In the genomic region with DNA sequence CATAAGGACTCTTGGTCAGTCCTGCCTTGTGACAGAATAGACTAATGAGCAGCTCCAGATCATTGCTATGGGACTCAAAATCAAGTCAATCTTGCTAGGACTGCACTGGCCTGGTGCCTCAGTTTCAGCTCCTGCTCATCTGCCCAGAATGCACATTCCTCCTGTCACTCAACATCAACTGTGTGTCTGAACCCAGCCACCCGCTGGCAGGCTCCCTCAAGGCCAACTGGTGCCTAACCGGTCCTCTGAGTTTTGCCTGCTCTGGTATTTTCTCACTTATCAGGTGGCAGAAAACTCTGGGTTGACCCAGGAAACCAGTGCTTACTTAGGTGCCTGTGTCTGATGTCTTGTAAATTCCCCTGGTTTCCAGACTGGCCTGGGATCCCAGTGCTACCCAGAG, we compare ENCODE assay signal across 17 cellular contexts.
DNase-seq lines count a peak whose midpoint lies in the region; ATAC-seq and TF ChIP-seq lines count a peak whose summit lies in the region.
"Had no signal": no experiment of that assay in that cellular context is flagged by ENCODE, and none has a peak within 500 bp of the region (broad histone marks: within the 10 kb centered on the region; RNA-seq: fewer than 3 reads in every experiment).

No MANE protein-coding gene starts in this region.

- H2AK5ac ChIP-seq in H9 (ENCODE audit: insufficient read length, low read length), result no peak overlapping the region

- H3K27ac ChIP-seq in DND-41 (ENCODE audit: low read length) (peak overlapping the region; percentile 82), H9 (ENCODE audit: insufficient read length, low read depth, low read length) (no peak overlapping the region), RWPE2 (ENCODE audit: poor library complexity, severe bottlenecking) (no peak overlapping the region), psoas muscle (no peak overlapping the region)
- H3K27ac ChIP-seq: GM23248 had no signal

- H3K4me2 ChIP-seq in DND-41 (ENCODE audit: insufficient read depth, low read length) (peak overlapping the region; percentile 56), H9 (ENCODE audit: insufficient read depth, insufficient read length, low read length) (no peak overlapping the region)

- H3K4me3 Mint-ChIP-seq in H9, result no peak overlapping the region
- H3K4me3 Mint-ChIP-seq: CD4-positive, CD25-positive, alpha-beta regulatory T cell; CD8-positive, alpha-beta memory T cell had no signal

- no peak overlapping the region for H4K8ac ChIP-seq in H9 (replicated peaks; ENCODE audit: insufficient read length, low read depth, low read length)

- TF ChIP-seq CTCF in DND-41 (IDR thresholded peaks at IDR 0.05; ENCODE audit: borderline replicate concordance, extremely low read depth, low read length, poor library complexity, severe bottlenecking) (no peak), H9 (conservative IDR thresholded peaks at IDR 0.05) (no peak), RWPE2 (IDR thresholded peaks at IDR 0.05; ENCODE audit: poor library complexity, severe bottlenecking) (no peak), psoas muscle (IDR thresholded peaks at IDR 0.05) (no peak)

- H3K36me3 ChIP-seq in DND-41 (ENCODE audit: insufficient read depth, low read length) (no peaks in the 10 kb centered on the region), RWPE2 (ENCODE audit: low read depth) (no peaks in the 10 kb centered on the region), psoas muscle (ENCODE audit: insufficient read depth in 1 of 2, low read depth in 1 of 2) (no peaks in the 10 kb centered on the region)
- H3K36me3 ChIP-seq: BE2C had no signal

- H3K9me3 ChIP-seq in DND-41 (ENCODE audit: insufficient read depth, low read length, severe bottlenecking) (peaks cover 6% of the 10 kb centered on the region), H9 (ENCODE audit: control insufficient read depth, low read depth, low read length) (no peaks in the 10 kb centered on the region), RWPE2 (ENCODE audit: severe bottlenecking) (no peaks in the 10 kb centered on the region), psoas muscle (no peaks in the 10 kb centered on the region)
- H3K9me3 ChIP-seq: BE2C had no signal

- no CpG with 5 or more reads among the region's 2 CpGs for WGBS in H9 (ENCODE audit: extremely low coverage, insufficient read length, low lambda C conversion rate)
- WGBS in psoas muscle, 3 donors, result 30 to 63% (median 43%) methylated on average over 2 of the region's 2 CpGs

- DNase-seq in DND-41 (peak; percentile 62), H9 (peak; percentile 5), RWPE2 (ENCODE audit: low spot score) (peak; percentile 55), psoas muscle (no peak)
- DNase-seq in activated naive CD4-positive, alpha-beta T cell treated with Interleukin-2 at 50 U/mL for 16 hours, result no peak
- DNase-seq: ACHN; C1 segment of cervical spinal cord; CD4-positive, CD25-positive, alpha-beta regulatory T cell; CD8-positive, alpha-beta memory T cell; COR-L47; DMS 273 treated with DMSO at 0.1 percent for 48 hours; DMS53; GM23248; HCEC 1CT; IMR-90 had no signal

- no peak overlapping the region for H3T11ph ChIP-seq in H9 (ENCODE audit: low read length)

- no peak overlapping the region for H2BK20ac ChIP-seq in H9 (ENCODE audit: low read depth, low read length, poor library complexity, severe bottlenecking)

- H3K27me3 ChIP-seq in DND-41 (ENCODE audit: insufficient read depth, low read length, poor library complexity), result no peaks in the 10 kb centered on the region
- no peaks in the 10 kb centered on the region for H3K27me3 ChIP-seq in H9 (ENCODE audit: insufficient read depth, low read length)
- no peaks in the 10 kb centered on the region for H3K27me3 ChIP-seq in RWPE2 (ENCODE audit: insufficient read depth, poor library complexity, severe bottlenecking)
- H3K27me3 ChIP-seq in psoas muscle (ENCODE audit: insufficient read depth in 3 of 3, low read length in 2 of 3), result no peaks in the 10 kb centered on the region
- H3K27me3 ChIP-seq: BE2C had no signal

- no peak overlapping the region for H3K56ac ChIP-seq in H9 (ENCODE audit: insufficient read length, low read depth, low read length)

- H4K20me1 ChIP-seq in DND-41 (ENCODE audit: insufficient read depth, low read length) (no peaks in the 10 kb centered on the region), H9 (ENCODE audit: control insufficient read depth, insufficient read depth, insufficient read length) (no peaks in the 10 kb centered on the region)

- intact Hi-C loops in psoas muscle (cut with DNase I), result loop anchor here (10.0 kb wide), 2 partner anchors 615 to 1705 kb away; no protein-coding TSS in a partner anchor

- H3K9me3 Mint-ChIP-seq in H9, result no peaks in the 10 kb centered on the region

- no peak overlapping the region for H2BK12ac ChIP-seq in H9 (ENCODE audit: insufficient read length, low read depth, low read length)

- H3K9ac ChIP-seq in DND-41 (ENCODE audit: low read depth, low read length), result peak overlapping the region; percentile 52
- no peak overlapping the region for H3K9ac ChIP-seq in H9 (ENCODE audit: extremely low read depth, insufficient read length, low read length)
- H3K9ac ChIP-seq: GM23248 had no signal

- H2BK5ac ChIP-seq in H9 (ENCODE audit: insufficient read length, low read length), result no peak overlapping the region

- H4K5ac ChIP-seq in H9 (ENCODE audit: insufficient read length, low read depth, low read length), result no peak overlapping the region

- H3K27me3 Mint-ChIP-seq in H9 (ENCODE audit: low read depth), result peaks cover 3% of the 10 kb centered on the region

- no peaks in the 10 kb centered on the region; a peak in 1 of 4 replicates for H3K4me1 Mint-ChIP-seq in H9
- H3K4me1 Mint-ChIP-seq: CD4-positive, CD25-positive, alpha-beta regulatory T cell; CD8-positive, alpha-beta memory T cell had no signal

- no peak overlapping the region for H3K27ac Mint-ChIP-seq in H9
- H3K27ac Mint-ChIP-seq: CD4-positive, CD25-positive, alpha-beta regulatory T cell had no signal

- no peak overlapping the region for H4K91ac ChIP-seq in H9 (ENCODE audit: insufficient read length, low read depth, low read length)

- H3K4me1 ChIP-seq in DND-41 (ENCODE audit: insufficient read depth, low read length), result peaks cover 78% of the 10 kb centered on the region
- no peaks in the 10 kb centered on the region for H3K4me1 ChIP-seq in H9 (ENCODE audit: insufficient read depth, low read length)
- H3K4me1 ChIP-seq in RWPE2 (ENCODE audit: insufficient read depth, poor library complexity, severe bottlenecking), result no peaks in the 10 kb centered on the region
- no peaks in the 10 kb centered on the region for H3K4me1 ChIP-seq in psoas muscle

- peaks cover 7% of the 10 kb centered on the region; the same call in 1 of the 2 replicates for H3K79me2 ChIP-seq in DND-41 (ENCODE audit: insufficient read depth, low read length)
- no peaks in the 10 kb centered on the region for H3K79me2 ChIP-seq in H9 (ENCODE audit: insufficient read depth, low read length)

- no peaks in the 10 kb centered on the region for H3K23me2 ChIP-seq in H9 (ENCODE audit: insufficient read length, low read depth, low read length, poor library complexity, severe bottlenecking)

- peak; percentile 23 for ATAC-seq in DND-41 (ENCODE audit: insufficient read depth, low read depth)
- no peak for ATAC-seq in RWPE2 (ENCODE audit: low read depth)
- peak; percentile 38 to 71 (median 56) for ATAC-seq in psoas muscle
- no peak for ATAC-seq in GM18517 (IDR thresholded peaks at IDR 0.05; ENCODE audit: unreplicated experiment)

- H3K79me1 ChIP-seq in H9 (ENCODE audit: insufficient read depth, low read depth, low read length, poor library complexity, severe bottlenecking), result no peaks in the 10 kb centered on the region

- no peak overlapping the region for H3K23ac ChIP-seq in H9 (ENCODE audit: insufficient read length, low read depth, low read length)

- no peak overlapping the region for H2BK120ac ChIP-seq in H9 (ENCODE audit: low read depth, low read length, poor library complexity, severe bottlenecking)

- H3K4me3 ChIP-seq in DND-41 (ENCODE audit: low read depth in 1 of 2, low read length in 2 of 2) (no peak overlapping the region), RWPE2 (ENCODE audit: severe bottlenecking) (no peak overlapping the region), psoas muscle (no peak overlapping the region)
- H3K4me3 ChIP-seq: GM23248 had no signal

- H3K18ac ChIP-seq in H9 (ENCODE audit: insufficient read length, low read depth, low read length), result no peak overlapping the region

- H3K36me3 Mint-ChIP-seq in H9 (ENCODE audit: insufficient read depth in 1 of 3, low read depth in 3 of 3), result no peaks in the 10 kb centered on the region
- H3K36me3 Mint-ChIP-seq: CD4-positive, CD25-positive, alpha-beta regulatory T cell had no signal

- H2AFZ ChIP-seq in DND-41 (ENCODE audit: low read depth, low read length) (peak overlapping the region; percentile 43), H9 (ENCODE audit: low read length) (no peak overlapping the region)
- H2AFZ ChIP-seq: GM23248 had no signal

- H2BK15ac ChIP-seq in H9 (ENCODE audit: low read depth, low read length), result no peak overlapping the region

- H3K14ac ChIP-seq in H9 (ENCODE audit: insufficient read depth, low read length), result no peak overlapping the region

- no peak overlapping the region for H3K4ac ChIP-seq in H9 (ENCODE audit: low read depth, low read length)

Comparison
In these comparisons a context has a peak if more than half of its experiments do, and no peak if none do; other contexts are left out.
1. ATAC-seq: peak in DND-41 (single experiment) and psoas muscle (4 of 4); none in RWPE2 (single experiment) and GM18517 (single experiment).
2. DNase-seq: peak in DND-41 (single experiment), H9 (single experiment) and RWPE2 (single experiment); none in psoas muscle (0 of 2) and activated naive CD4-positive, alpha-beta T cell treated with Interleukin-2 at 50 U/mL for 16 hours (single experiment).